ENCODE assay signal across 1 cellular context in the genomic region with DNA sequence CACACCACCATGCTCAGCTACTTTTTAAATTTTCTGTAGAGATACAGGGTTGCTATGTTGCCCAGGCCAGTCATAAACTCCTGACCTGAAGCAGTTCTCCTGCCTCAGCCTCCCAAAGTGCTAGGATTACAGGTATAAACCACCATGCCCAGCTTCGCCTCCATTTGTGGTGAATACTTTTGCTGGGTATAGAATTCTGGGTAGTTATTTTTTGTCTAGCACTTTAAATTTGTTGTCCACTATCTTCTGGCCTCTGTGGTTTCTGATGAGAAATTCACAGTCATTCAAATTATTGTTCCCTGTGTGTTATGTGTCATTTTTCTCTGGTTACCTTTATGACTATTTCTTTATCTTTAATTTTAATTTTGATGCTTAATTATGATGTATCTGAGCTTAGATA.
TF ChIP-seq lines count a peak whose summit lies in the region.

No MANE protein-coding gene starts in this region.

TF ChIP-seq in GM12878, 131 proteins besides CTCF, POLR2A, EP300 and RAD21:
- no peak for TF ChIP-seq RFX5 (IDR thresholded peaks at IDR 0.05; ENCODE audit: low read depth, low read length)
- TF ChIP-seq MTA3 (IDR thresholded peaks at IDR 0.05; ENCODE audit: borderline replicate concordance, low read length): no peak
- TF ChIP-seq, protein P1, sequence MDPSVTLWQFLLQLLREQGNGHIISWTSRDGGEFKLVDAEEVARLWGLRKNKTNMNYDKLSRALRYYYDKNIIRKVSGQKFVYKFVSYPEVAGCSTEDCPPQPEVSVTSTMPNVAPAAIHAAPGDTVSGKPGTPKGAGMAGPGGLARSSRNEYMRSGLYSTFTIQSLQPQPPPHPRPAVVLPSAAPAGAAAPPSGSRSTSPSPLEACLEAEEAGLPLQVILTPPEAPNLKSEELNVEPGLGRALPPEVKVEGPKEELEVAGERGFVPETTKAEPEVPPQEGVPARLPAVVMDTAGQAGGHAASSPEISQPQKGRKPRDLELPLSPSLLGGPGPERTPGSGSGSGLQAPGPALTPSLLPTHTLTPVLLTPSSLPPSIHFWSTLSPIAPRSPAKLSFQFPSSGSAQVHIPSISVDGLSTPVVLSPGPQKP (IDR thresholded peaks at IDR 0.05; ENCODE audit: low read depth, low read length): no peak
- TF ChIP-seq SRF (IDR thresholded peaks at IDR 0.05; ENCODE audit: low read depth in 2 of 2, low read length in 2 of 2): no peak
- TF ChIP-seq CBX5 (IDR thresholded peaks at IDR 0.05; ENCODE audit: low read depth): peak; percentile 81; the same call in 1 of the 2 replicates
- TF ChIP-seq RUNX3 (IDR thresholded peaks at IDR 0.05; ENCODE audit: low read length): peak; percentile 19; the same call in 1 of the 2 replicates
- no peak for TF ChIP-seq TARDBP (IDR thresholded peaks at IDR 0.05; ENCODE audit: borderline replicate concordance)
- TF ChIP-seq RCOR1 (conservative IDR thresholded peaks at IDR 0.05; ENCODE audit: low read depth, low read length): no peak
- no peak for TF ChIP-seq CHD2 (IDR thresholded peaks at IDR 0.05; ENCODE audit: borderline replicate concordance, low read depth, low read length)
